6 cellular contexts compared by ENCODE assay signal in the genomic region with DNA sequence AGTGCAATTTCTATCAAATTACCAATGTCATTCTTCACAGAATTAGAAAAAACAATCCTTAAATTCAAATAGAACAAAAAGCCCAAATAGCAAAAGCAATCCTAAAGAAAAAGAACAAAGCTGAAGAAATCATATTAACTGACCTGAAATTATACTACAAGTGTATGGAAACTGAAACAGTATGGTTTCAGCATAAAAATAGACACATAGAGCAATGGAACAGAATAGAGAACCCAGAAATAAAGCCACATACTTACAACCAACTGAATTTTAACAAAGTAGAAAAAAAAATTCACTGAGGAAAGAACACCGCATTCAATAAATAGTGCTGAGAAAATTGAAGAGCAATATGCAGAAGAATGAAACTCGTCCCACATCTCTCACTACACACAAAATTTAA.
"Had no signal": no experiment of that assay in that cellular context is flagged by ENCODE, and none has a peak within 500 bp of the region (broad histone marks: within the 10 kb centered on the region; RNA-seq: fewer than 3 reads in every experiment).

No MANE protein-coding gene starts in this region.

- H3K4me3 ChIP-seq: K562 had no signal

- ATAC-seq: HepG2, K562 had no signal

- DNase-seq: IMR-90, KBM-7, KG1 had no signal

- H3K27ac ChIP-seq: HL-60 had no signal
